ENCODE assay signal across 8 cellular contexts in the genomic region with DNA sequence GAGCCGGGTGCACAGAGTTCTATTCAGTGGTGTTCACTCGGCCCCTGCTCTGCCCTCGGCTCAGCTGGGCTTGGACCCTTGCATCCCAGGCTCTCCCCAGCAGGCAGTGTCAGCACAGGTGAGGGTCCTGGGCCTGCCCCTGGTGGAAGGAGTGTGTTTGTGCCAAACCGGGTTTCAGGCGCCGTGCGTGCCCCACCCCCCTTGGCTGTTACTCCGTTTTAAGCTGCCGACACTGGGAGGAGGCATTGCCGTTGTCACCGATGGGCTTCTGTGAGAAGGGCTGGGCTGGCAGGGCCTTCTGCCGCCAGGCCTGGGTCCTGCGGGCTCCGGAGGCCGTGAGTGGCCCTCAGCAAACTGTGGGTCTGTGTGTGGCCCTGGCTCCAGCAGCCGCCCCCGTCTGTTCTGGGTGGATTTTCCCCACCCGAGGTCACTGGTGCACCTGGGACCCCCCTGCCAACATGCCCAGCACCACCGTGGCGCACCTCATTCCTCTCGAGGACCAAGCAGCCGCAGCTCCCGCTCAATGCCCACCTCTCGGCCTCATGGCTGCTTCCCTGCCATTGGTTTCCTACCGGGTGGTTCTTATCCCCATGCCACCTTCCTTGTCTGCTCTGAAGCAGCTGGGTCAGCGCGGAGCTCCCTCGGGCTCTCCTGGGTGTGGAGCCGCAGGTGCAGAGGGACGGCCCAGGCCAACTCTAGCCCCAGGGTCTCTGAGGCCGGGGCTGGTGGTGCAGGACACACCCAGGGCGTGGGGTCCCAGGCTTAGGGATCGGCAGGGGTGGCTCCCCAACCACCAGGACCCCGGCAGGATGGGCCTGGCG. TPM values are rescaled to one million over a fixed set of nuclear protein-coding genes. Genes with fewer than 3 reads are reported as not detected.
DNase-seq lines count a peak whose midpoint lies in the region; ATAC-seq and TF ChIP-seq lines count a peak whose summit lies in the region.

No MANE protein-coding gene starts in this region.

- H3K4me3 ChIP-seq in A673 (ENCODE audit: low read depth, low read length, poor library complexity, severe bottlenecking) (no peak overlapping the region), SK-N-MC (no peak overlapping the region), lower lobe of right lung (no peak overlapping the region)

- POLR2A ChIA-PET in A673 (lab: Charles Lee; ENCODE audit: low non-redundant PET) = no interaction called here

- ATAC-seq in lower lobe of right lung (no peak), GM19395 (IDR thresholded peaks at IDR 0.05; ENCODE audit: unreplicated experiment) (no peak)

- TF ChIP-seq CTCF in A673 (conservative IDR thresholded peaks at IDR 0.05; ENCODE audit: low read depth, low read length) = no peak
- no peak for TF ChIP-seq CTCF in lower lobe of right lung (IDR thresholded peaks at IDR 0.05)

- DNase-seq in A673 (ENCODE audit: low spot score) (no peak), DMS153 treated with DMSO at 0.1 percent for 48 hours (lab: John Stamatoyannopoulos, UW; ENCODE audit: unreplicated experiment) (peak; percentile 67), SK-N-MC (ENCODE audit: low read depth, low spot score) (no peak), lower lobe of right lung (no peak), AG08396 (ENCODE audit: low spot score) (no peak), NCI-H2029 (lab: John Stamatoyannopoulos, UW) (no peak), activated gamma-delta T cell (lab: John Stamatoyannopoulos, UW) (no peak)

- intact Hi-C loops in A673 (cut with micrococcal nuclease; ENCODE audit: unreplicated experiment) = no loop called here
- intact Hi-C loops in lower lobe of right lung (cut with DNase I) = no loop called here

- BruUV-seq in A673 (replicated peaks; lab: Mats Ljungman, UMichigan) = no TSS peak

- H3K36me3 ChIP-seq in A673 (ENCODE audit: insufficient read depth, low read length, poor library complexity, severe bottlenecking) (no peaks in the 10 kb centered on the region), SK-N-MC (ENCODE audit: insufficient read depth, low read length) (peaks cover 8% of the 10 kb centered on the region; the same call in 1 of the 2 replicates), lower lobe of right lung (no peaks in the 10 kb centered on the region)

- H3K27ac ChIP-seq in A673 (ENCODE audit: low read depth, low read length, poor library complexity, severe bottlenecking) (peak overlapping the region; percentile 63), SK-N-MC (peak overlapping the region; percentile 93), lower lobe of right lung (peak overlapping the region; percentile 85)

- CTCF ChIA-PET in A673 (lab: Charles Lee) = no interaction called here

- H3K27me3 ChIP-seq in A673 (replicated peaks; ENCODE audit: insufficient read depth, low read depth, low read length, poor library complexity) = no peaks in the 10 kb centered on the region
- H3K27me3 ChIP-seq in lower lobe of right lung (ENCODE audit: low read depth) = no peaks in the 10 kb centered on the region

- H3K9me3 ChIP-seq in A673 (ENCODE audit: low read depth, low read length, poor library complexity, severe bottlenecking) (no peaks in the 10 kb centered on the region), SK-N-MC (ENCODE audit: low read depth, low read length) (no peaks in the 10 kb centered on the region), lower lobe of right lung (no peaks in the 10 kb centered on the region)

- H3K9ac ChIP-seq in SK-N-MC (ENCODE audit: insufficient read length) = peak overlapping the region; percentile 22

- peaks cover 16% of the 10 kb centered on the region for H3K4me1 ChIP-seq in A673 (ENCODE audit: insufficient read depth, low read length, poor library complexity, severe bottlenecking)
- peaks cover 43% of the 10 kb centered on the region for H3K4me1 ChIP-seq in lower lobe of right lung

RNA-seq across cellular contexts. Expression of a gene that starts 44.3 kb away (rescaled TPM):
- 46.7 and 53.8 TPM in 2 replicates for total RNA-seq in A673 (2021)
- 58.9 TPM for total RNA-seq in lower lobe of right lung
